Comparison of ENCODE assay signal across 11 cellular contexts in the genomic region with DNA sequence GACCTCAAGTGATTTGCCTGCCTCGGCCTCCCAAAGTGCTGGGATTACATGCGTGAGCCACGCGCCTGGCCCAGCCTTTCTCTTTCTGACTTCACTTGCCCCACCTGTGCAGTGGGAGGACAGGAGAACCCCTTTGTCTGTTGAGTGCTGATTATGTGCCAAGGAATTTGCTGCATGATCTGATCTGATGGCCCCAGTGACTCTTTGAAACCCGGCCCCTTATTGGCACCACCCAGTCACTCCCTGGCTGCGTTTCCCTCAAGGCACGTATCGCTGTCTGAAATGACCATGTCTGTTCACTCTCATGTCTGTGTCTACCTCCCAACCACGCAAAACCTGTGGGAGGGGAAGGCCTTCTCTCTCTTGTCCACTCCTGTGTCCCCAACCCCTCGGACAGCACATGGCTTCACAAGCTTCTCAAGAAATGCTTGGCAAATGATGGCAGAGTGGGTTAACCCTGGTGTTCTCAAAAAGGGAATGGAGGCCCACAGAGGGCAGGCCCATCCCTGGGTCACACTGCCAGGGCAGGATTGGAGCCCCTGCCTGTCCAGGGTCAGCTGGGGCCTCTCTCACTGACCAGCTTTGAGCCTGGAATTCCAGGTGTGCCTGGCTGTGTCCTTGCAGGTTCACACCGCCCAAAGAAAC. TPM values are rescaled to one million over a fixed set of nuclear protein-coding genes. Genes with fewer than 3 reads are reported as not detected.
DNase-seq lines count a peak whose midpoint lies in the region; ATAC-seq and TF ChIP-seq lines count a peak whose summit lies in the region.
"Had no signal": no experiment of that assay in that cellular context is flagged by ENCODE, and none has a peak within 500 bp of the region (broad histone marks: within the 10 kb centered on the region; RNA-seq: fewer than 3 reads in every experiment).

No MANE protein-coding gene starts in this region.

- H3K36me3 ChIP-seq in muscle layer of duodenum (ENCODE audit: control insufficient read depth in 1 of 2, insufficient read depth in 2 of 2, low read length in 2 of 2) (no peaks in the 10 kb centered on the region), tibial artery (no peaks in the 10 kb centered on the region)

- no peak for TF ChIP-seq CTCF in dorsolateral prefrontal cortex (IDR thresholded peaks at IDR 0.05 in 54 of 56, conservative IDR thresholded peaks at IDR 0.05 in 2 of 56; ENCODE audit: low read depth in 1 of 56, partially characterized antibody in 56 of 56)
- TF ChIP-seq CTCF in tibial artery (IDR thresholded peaks at IDR 0.05) = no peak

- H3K9me3 ChIP-seq in muscle layer of duodenum (ENCODE audit: control insufficient read depth in 1 of 2, low read length in 2 of 2) = no peaks in the 10 kb centered on the region
- no peaks in the 10 kb centered on the region for H3K9me3 ChIP-seq in tibial artery

- H3K27ac ChIP-seq in dorsolateral prefrontal cortex (peak overlapping the region in 52 of 59 donors; percentile 25 to 92 (median 74)), muscle layer of duodenum (ENCODE audit: low read length) (peak overlapping the region; percentile 76), tibial artery (peak overlapping the region; percentile 93)
- H3K27ac ChIP-seq: 22Rv1 had no signal

- no peaks in the 10 kb centered on the region for H3K27me3 ChIP-seq in dorsolateral prefrontal cortex
- no peaks in the 10 kb centered on the region for H3K27me3 ChIP-seq in muscle layer of duodenum (ENCODE audit: low read depth, low read length)
- H3K27me3 ChIP-seq in tibial artery = no peaks in the 10 kb centered on the region

- H3K4me3 ChIP-seq in dorsolateral prefrontal cortex (no peak overlapping the region), muscle layer of duodenum (ENCODE audit: low read depth in 1 of 2, low read length in 2 of 2) (peak overlapping the region in 1 of 2 donors; percentile 23), tibial artery (peak overlapping the region in 1 of 2 donors; percentile 1)

- peaks cover 25 to 78% of the 10 kb centered on the region in 2 donors for H3K4me1 ChIP-seq in muscle layer of duodenum (ENCODE audit: control insufficient read depth in 1 of 2, insufficient read depth in 2 of 2, low read length in 2 of 2)
- H3K4me1 ChIP-seq in tibial artery = peaks cover 8 to 93% (median 75%) of the 10 kb centered on the region in 4 donors

- DNase-seq in NCI-H2029 treated with DMSO at 0.1 percent for 48 hours (lab: John Stamatoyannopoulos, UW) = peak; percentile 13
- DNase-seq in NCI-H2029 (lab: John Stamatoyannopoulos, UW) = no peak
- no peak for DNase-seq in dorsolateral prefrontal cortex
- DNase-seq in tibial artery = no peak
- no peak for DNase-seq in iPS-NIHi11 (ENCODE audit: low spot score)
- no peak for DNase-seq in NCI-H1048 (lab: John Stamatoyannopoulos, UW)
- DNase-seq: activated naive CD4-positive, alpha-beta T cell; H7 had no signal

- intact Hi-C loops in dorsolateral prefrontal cortex (cut with DNase I) (no loop called here), tibial artery (cut with DNase I; ENCODE audit: low total_unique reads) (no loop called here)

- no peak for ATAC-seq in HG02970 (IDR thresholded peaks at IDR 0.05; ENCODE audit: low FRiP score, unreplicated experiment)

RNA-seq across cellular contexts. Expression of gene NEK6, which starts 21.9 kb away (rescaled TPM):
- 100 to 1,000 TPM in 3 of 120 experiments, 10 to 100 TPM in 117; 31.2 to 112 (median 51.6) TPM for total RNA-seq in dorsolateral prefrontal cortex
